ENCODE assay signal across 1 cellular context in the genomic region with DNA sequence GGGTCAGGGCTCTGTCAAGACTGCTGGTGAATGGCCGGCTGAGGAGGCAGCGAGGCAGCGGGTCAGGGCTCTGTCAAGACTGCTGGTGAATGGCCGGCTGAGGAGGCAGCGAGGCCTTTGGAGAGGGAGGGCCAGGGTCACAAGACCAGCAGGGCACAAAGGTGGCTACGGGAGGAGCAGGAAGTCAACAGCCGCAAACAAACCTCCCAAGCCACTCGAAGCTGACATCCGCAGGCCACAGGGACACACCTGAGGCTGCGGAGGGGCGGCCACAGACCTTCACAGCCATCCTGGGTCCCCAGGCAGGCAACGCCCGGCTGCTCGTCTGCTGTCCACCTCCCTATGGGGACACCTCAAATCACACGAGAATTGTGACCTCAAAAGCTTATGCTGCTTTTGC.
A peak's percentile ranks its signal among the peaks of the same experiment; 100 is the strongest.
TF ChIP-seq lines count a peak whose summit lies in the region.

No MANE protein-coding gene starts in this region.

TF ChIP-seq in HepG2, 621 proteins besides CTCF, POLR2A, EP300 and RAD21 (continued from another document):
- TF ChIP-seq, protein P1, sequence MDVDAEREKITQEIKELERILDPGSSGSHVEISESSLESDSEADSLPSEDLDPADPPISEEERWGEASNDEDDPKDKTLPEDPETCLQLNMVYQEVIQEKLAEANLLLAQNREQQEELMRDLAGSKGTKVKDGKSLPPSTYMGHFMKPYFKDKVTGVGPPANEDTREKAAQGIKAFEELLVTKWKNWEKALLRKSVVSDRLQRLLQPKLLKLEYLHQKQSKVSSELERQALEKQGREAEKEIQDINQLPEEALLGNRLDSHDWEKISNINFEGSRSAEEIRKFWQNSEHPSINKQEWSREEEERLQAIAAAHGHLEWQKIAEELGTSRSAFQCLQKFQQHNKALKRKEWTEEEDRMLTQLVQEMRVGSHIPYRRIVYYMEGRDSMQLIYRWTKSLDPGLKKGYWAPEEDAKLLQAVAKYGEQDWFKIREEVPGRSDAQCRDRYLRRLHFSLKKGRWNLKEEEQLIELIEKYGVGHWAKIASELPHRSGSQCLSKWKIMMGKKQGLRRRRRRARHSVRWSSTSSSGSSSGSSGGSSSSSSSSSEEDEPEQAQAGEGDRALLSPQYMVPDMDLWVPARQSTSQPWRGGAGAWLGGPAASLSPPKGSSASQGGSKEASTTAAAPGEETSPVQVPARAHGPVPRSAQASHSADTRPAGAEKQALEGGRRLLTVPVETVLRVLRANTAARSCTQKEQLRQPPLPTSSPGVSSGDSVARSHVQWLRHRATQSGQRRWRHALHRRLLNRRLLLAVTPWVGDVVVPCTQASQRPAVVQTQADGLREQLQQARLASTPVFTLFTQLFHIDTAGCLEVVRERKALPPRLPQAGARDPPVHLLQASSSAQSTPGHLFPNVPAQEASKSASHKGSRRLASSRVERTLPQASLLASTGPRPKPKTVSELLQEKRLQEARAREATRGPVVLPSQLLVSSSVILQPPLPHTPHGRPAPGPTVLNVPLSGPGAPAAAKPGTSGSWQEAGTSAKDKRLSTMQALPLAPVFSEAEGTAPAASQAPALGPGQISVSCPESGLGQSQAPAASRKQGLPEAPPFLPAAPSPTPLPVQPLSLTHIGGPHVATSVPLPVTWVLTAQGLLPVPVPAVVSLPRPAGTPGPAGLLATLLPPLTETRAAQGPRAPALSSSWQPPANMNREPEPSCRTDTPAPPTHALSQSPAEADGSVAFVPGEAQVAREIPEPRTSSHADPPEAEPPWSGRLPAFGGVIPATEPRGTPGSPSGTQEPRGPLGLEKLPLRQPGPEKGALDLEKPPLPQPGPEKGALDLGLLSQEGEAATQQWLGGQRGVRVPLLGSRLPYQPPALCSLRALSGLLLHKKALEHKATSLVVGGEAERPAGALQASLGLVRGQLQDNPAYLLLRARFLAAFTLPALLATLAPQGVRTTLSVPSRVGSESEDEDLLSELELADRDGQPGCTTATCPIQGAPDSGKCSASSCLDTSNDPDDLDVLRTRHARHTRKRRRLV (CRISPR knock-in tag; IDR thresholded peaks at IDR 0.05): no peak
- TF ChIP-seq ZNF788 (CRISPR knock-in tag; IDR thresholded peaks at IDR 0.05; ENCODE audit: borderline replicate concordance) (no peak), TFDP1 (CRISPR knock-in tag; IDR thresholded peaks at IDR 0.05; ENCODE audit: borderline replicate concordance) (peak; percentile 38; the same call in 1 of the 2 replicates), ARNT2 (CRISPR knock-in tag; IDR thresholded peaks at IDR 0.05; ENCODE audit: low read depth) (no peak), HOXA3 (CRISPR knock-in tag; IDR thresholded peaks at IDR 0.05) (peak; percentile 63), KLF11 (CRISPR knock-in tag; IDR thresholded peaks at IDR 0.05) (no peak), ESRRA (CRISPR knock-in tag; IDR thresholded peaks at IDR 0.05; ENCODE audit: low read depth) (no peak), REPIN1 (CRISPR knock-in tag; IDR thresholded peaks at IDR 0.05; ENCODE audit: borderline replicate concordance, low read depth) (no peak), HNRNPLL (IDR thresholded peaks at IDR 0.05; ENCODE audit: low read depth, low read length, poor library complexity, severe bottlenecking) (peak; percentile 16), RFXANK (CRISPR knock-in tag; IDR thresholded peaks at IDR 0.05) (no peak), ZBTB42 (CRISPR knock-in tag; IDR thresholded peaks at IDR 0.05) (no peak), ZNF605 (CRISPR knock-in tag; IDR thresholded peaks at IDR 0.05) (no peak), SMARCC2 (IDR thresholded peaks at IDR 0.05) (no peak)
- TF ChIP-seq, protein P2, sequence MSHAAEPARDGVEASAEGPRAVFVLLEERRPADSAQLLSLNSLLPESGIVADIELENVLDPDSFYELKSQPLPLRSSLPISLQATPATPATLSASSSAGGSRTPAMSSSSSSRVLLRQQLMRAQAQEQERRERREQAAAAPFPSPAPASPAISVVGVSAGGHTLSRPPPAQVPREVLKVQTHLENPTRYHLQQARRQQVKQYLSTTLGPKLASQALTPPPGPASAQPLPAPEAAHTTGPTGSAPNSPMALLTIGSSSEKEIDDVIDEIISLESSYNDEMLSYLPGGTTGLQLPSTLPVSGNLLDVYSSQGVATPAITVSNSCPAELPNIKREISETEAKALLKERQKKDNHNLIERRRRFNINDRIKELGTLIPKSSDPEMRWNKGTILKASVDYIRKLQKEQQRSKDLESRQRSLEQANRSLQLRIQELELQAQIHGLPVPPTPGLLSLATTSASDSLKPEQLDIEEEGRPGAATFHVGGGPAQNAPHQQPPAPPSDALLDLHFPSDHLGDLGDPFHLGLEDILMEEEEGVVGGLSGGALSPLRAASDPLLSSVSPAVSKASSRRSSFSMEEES (CRISPR knock-in tag; IDR thresholded peaks at IDR 0.05): peak; percentile 90
- TF ChIP-seq, protein P3, sequence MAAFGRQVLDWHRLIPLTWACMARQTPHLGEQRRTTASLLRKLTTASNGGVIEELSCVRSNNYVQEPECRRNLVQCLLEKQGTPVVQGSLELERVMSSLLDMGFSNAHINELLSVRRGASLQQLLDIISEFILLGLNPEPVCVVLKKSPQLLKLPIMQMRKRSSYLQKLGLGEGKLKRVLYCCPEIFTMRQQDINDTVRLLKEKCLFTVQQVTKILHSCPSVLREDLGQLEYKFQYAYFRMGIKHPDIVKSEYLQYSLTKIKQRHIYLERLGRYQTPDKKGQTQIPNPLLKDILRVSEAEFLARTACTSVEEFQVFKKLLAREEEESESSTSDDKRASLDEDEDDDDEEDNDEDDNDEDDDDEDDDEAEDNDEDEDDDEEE (CRISPR knock-in tag; IDR thresholded peaks at IDR 0.05): no peak
TF ChIP-seq in HepG2: peak in this region for 47.
